ENCODE assay signal across 1 cellular context in the genomic region with DNA sequence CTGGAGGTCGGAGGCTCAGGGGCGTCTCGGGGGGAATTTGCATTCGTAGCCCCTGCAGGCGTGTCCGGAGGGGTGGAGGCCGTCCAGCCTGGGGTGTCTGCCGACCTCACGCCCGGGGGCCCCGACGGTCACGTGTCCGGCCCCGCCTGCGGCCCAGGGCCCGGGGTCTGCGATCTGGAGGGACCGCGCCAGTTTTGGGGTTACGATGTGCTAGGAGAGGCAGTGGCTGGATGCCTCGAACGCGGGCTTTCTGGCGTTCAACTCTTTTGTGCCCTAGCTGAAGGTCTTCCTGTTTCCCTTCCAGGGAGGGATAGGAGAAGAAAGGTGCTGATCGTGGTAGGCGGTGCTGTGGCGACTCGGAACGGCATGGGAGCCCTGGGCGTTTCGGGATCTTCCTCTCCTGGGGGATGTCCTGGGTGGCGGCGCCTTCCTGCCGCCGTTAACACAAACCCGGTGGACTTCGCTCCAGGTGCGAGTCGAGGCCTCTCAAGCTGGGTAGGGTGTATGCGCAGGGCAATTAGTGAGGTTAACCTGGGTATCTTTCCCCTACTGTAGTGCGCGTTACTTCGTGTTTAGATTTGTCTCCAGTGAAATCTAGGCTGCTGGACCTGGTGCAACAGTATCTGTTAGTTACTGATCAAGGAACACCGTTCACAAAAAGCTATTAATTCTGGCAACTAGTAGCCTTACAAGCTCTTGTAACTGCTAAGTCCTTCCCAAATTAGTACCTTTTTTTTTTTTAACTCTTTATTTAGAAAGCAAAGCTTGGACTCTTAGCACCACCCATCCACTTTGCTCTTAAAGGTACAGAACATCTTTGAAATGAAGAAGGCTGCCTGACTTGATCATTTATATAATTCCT.
TF ChIP-seq lines count a peak whose summit lies in the region.

No MANE protein-coding gene starts in this region.

TF ChIP-seq in HepG2, 621 proteins besides CTCF, POLR2A, EP300 and RAD21 (continued from another document and continues in another):
- no peak for TF ChIP-seq HNF1A (IDR thresholded peaks at IDR 0.05; ENCODE audit: low read depth)
- TF ChIP-seq HNF1A (CRISPR knock-in tag; IDR thresholded peaks at IDR 0.05; ENCODE audit: borderline replicate concordance), result peak; percentile 59; the same call in 1 of the 2 replicates
- TF ChIP-seq ZSCAN22 (CRISPR knock-in tag; IDR thresholded peaks at IDR 0.05), result peak; percentile 54
- peak; percentile 77; the same call in 1 of the 2 replicates for TF ChIP-seq ZNF354B (CRISPR knock-in tag; IDR thresholded peaks at IDR 0.05)
- TF ChIP-seq PCBP2 (optimal IDR thresholded peaks at IDR 0.05; ENCODE audit: low read depth, low read length, poor library complexity, severe bottlenecking), result no peak
- no peak for TF ChIP-seq ZNF597 (CRISPR knock-in tag; IDR thresholded peaks at IDR 0.05)
- peak; percentile 83 for TF ChIP-seq ZNF296 (CRISPR knock-in tag; conservative IDR thresholded peaks at IDR 0.05)
- 0 out of 2 replicates have a peak, but pooled peaks have one; percentile 13 for TF ChIP-seq ZMYM2 (CRISPR knock-in tag; IDR thresholded peaks at IDR 0.05)
- TF ChIP-seq, protein P1, sequence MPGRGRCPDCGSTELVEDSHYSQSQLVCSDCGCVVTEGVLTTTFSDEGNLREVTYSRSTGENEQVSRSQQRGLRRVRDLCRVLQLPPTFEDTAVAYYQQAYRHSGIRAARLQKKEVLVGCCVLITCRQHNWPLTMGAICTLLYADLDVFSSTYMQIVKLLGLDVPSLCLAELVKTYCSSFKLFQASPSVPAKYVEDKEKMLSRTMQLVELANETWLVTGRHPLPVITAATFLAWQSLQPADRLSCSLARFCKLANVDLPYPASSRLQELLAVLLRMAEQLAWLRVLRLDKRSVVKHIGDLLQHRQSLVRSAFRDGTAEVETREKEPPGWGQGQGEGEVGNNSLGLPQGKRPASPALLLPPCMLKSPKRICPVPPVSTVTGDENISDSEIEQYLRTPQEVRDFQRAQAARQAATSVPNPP (CRISPR knock-in tag; IDR thresholded peaks at IDR 0.05), result no peak
- TF ChIP-seq RARA (CRISPR knock-in tag; IDR thresholded peaks at IDR 0.05), result peak; percentile 82
- peak; percentile 14; the same call in 1 of the 2 replicates for TF ChIP-seq SPEN (CRISPR knock-in tag; IDR thresholded peaks at IDR 0.05; ENCODE audit: low read depth)
- no peak for TF ChIP-seq SIN3B (IDR thresholded peaks at IDR 0.05; ENCODE audit: low read length)
- peak; percentile 30 for TF ChIP-seq RXRA (CRISPR knock-in tag; IDR thresholded peaks at IDR 0.05)
- TF ChIP-seq SP140L (CRISPR knock-in tag; IDR thresholded peaks at IDR 0.05; ENCODE audit: borderline replicate concordance), result no peak
- no peak for TF ChIP-seq ZNF484 (CRISPR knock-in tag; IDR thresholded peaks at IDR 0.05; ENCODE audit: borderline replicate concordance, low read depth)
- TF ChIP-seq, protein P2, sequence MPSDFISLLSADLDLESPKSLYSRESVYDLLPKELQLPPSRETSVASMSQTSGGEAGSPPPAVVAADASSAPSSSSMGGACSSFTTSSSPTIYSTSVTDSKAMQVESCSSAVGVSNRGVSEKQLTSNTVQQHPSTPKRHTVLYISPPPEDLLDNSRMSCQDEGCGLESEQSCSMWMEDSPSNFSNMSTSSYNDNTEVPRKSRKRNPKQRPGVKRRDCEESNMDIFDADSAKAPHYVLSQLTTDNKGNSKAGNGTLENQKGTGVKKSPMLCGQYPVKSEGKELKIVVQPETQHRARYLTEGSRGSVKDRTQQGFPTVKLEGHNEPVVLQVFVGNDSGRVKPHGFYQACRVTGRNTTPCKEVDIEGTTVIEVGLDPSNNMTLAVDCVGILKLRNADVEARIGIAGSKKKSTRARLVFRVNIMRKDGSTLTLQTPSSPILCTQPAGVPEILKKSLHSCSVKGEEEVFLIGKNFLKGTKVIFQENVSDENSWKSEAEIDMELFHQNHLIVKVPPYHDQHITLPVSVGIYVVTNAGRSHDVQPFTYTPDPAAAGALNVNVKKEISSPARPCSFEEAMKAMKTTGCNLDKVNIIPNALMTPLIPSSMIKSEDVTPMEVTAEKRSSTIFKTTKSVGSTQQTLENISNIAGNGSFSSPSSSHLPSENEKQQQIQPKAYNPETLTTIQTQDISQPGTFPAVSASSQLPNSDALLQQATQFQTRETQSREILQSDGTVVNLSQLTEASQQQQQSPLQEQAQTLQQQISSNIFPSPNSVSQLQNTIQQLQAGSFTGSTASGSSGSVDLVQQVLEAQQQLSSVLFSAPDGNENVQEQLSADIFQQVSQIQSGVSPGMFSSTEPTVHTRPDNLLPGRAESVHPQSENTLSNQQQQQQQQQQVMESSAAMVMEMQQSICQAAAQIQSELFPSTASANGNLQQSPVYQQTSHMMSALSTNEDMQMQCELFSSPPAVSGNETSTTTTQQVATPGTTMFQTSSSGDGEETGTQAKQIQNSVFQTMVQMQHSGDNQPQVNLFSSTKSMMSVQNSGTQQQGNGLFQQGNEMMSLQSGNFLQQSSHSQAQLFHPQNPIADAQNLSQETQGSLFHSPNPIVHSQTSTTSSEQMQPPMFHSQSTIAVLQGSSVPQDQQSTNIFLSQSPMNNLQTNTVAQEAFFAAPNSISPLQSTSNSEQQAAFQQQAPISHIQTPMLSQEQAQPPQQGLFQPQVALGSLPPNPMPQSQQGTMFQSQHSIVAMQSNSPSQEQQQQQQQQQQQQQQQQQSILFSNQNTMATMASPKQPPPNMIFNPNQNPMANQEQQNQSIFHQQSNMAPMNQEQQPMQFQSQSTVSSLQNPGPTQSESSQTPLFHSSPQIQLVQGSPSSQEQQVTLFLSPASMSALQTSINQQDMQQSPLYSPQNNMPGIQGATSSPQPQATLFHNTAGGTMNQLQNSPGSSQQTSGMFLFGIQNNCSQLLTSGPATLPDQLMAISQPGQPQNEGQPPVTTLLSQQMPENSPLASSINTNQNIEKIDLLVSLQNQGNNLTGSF (CRISPR knock-in tag; IDR thresholded peaks at IDR 0.05), result no peak
- TF ChIP-seq, protein P3, sequence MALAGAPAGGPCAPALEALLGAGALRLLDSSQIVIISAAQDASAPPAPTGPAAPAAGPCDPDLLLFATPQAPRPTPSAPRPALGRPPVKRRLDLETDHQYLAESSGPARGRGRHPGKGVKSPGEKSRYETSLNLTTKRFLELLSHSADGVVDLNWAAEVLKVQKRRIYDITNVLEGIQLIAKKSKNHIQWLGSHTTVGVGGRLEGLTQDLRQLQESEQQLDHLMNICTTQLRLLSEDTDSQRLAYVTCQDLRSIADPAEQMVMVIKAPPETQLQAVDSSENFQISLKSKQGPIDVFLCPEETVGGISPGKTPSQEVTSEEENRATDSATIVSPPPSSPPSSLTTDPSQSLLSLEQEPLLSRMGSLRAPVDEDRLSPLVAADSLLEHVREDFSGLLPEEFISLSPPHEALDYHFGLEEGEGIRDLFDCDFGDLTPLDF (CRISPR knock-in tag; IDR thresholded peaks at IDR 0.05), result no peak
- 0 out of 2 replicates have a peak, but pooled peaks have one; percentile 21 for TF ChIP-seq CHD2 (IDR thresholded peaks at IDR 0.05; ENCODE audit: low read depth, low read length)
- 0 out of 2 replicates have a peak, but pooled peaks have one; percentile 20 for TF ChIP-seq MEIS1 (CRISPR knock-in tag; IDR thresholded peaks at IDR 0.05; ENCODE audit: borderline replicate concordance)
- no peak; the same call in 1 of the 2 replicates for TF ChIP-seq BRCA1 (CRISPR knock-in tag; IDR thresholded peaks at IDR 0.05)
- no peak for TF ChIP-seq ZNF292 (CRISPR knock-in tag; IDR thresholded peaks at IDR 0.05; ENCODE audit: borderline replicate concordance, low read depth)
- TF ChIP-seq ZNF512B (CRISPR knock-in tag; IDR thresholded peaks at IDR 0.05; ENCODE audit: borderline replicate concordance), result no peak
- no peak for TF ChIP-seq NFE2 (CRISPR knock-in tag; IDR thresholded peaks at IDR 0.05)
- peak; percentile 45; the same call in 1 of the 2 replicates for TF ChIP-seq ATF7-NPFF (CRISPR knock-in tag; IDR thresholded peaks at IDR 0.05; ENCODE audit: low read depth)
- TF ChIP-seq, protein P4, sequence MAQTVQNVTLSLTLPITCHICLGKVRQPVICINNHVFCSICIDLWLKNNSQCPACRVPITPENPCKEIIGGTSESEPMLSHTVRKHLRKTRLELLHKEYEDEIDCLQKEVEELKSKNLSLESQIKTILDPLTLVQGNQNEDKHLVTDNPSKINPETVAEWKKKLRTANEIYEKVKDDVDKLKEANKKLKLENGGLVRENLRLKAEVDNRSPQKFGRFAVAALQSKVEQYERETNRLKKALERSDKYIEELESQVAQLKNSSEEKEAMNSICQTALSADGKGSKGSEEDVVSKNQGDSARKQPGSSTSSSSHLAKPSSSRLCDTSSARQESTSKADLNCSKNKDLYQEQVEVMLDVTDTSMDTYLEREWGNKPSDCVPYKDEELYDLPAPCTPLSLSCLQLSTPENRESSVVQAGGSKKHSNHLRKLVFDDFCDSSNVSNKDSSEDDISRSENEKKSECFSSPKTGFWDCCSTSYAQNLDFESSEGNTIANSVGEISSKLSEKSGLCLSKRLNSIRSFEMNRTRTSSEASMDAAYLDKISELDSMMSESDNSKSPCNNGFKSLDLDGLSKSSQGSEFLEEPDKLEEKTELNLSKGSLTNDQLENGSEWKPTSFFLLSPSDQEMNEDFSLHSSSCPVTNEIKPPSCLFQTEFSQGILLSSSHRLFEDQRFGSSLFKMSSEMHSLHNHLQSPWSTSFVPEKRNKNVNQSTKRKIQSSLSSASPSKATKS (CRISPR knock-in tag; IDR thresholded peaks at IDR 0.05), result 0 out of 2 replicates have a peak, but pooled peaks have one; percentile 21
- TF ChIP-seq REPIN1 (CRISPR knock-in tag; IDR thresholded peaks at IDR 0.05; ENCODE audit: borderline replicate concordance, low read depth), result 0 out of 2 replicates have a peak, but pooled peaks have one; percentile 73
- TF ChIP-seq ZNF720 (CRISPR knock-in tag; IDR thresholded peaks at IDR 0.05), result no peak
- no peak; the same call in 1 of the 2 replicates for TF ChIP-seq PHF20 (CRISPR knock-in tag; IDR thresholded peaks at IDR 0.05)
- no peak; the same call in 1 of the 2 replicates for TF ChIP-seq ZNF44 (CRISPR knock-in tag; IDR thresholded peaks at IDR 0.05)
- TF ChIP-seq HNRNPK (IDR thresholded peaks at IDR 0.05; ENCODE audit: low read depth, low read length, poor library complexity, severe bottlenecking), result no peak
- 0 out of 2 replicates have a peak, but pooled peaks have one; percentile 24 for TF ChIP-seq ZNF703 (CRISPR knock-in tag; IDR thresholded peaks at IDR 0.05; ENCODE audit: borderline replicate concordance)
- TF ChIP-seq ZNF414 (CRISPR knock-in tag; IDR thresholded peaks at IDR 0.05), result peak; percentile 74; the same call in 1 of the 2 replicates
- TF ChIP-seq, protein P5, sequence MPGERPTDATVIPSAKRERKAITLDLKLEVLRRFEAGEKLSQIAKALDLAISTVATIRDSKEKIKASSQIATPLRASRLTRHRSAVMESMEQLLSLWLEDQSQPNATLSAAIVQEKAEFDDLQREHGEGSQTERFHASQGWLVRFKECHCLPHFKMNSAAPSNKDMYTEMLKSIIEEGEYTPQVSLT (CRISPR knock-in tag; IDR thresholded peaks at IDR 0.05; ENCODE audit: borderline replicate concordance, low read depth), result no peak
